19 cellular contexts compared by ENCODE assay signal in the genomic region with DNA sequence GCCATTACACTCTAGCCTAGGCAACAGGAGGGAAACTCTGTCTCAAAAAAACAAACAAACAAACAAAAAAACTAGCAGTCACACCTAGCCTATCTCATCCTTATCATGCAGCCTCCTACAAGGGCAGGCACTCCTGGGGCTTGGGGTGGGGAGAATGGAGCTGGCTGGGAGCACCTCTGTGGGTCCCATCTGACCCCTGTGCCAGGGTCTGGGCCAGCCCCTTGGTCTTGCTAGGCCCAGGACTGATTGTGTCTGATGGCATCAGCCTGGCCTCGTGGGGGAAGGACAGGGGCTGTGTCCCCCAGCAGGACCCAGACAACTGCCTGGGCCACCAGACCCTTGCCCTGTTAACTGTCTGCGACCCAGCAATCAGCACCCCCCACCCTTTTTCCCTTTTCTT. TPM values are rescaled to one million over a fixed set of nuclear protein-coding genes. Genes with fewer than 3 reads are reported as not detected.
A peak's percentile ranks its signal among the peaks of the same experiment; 100 is the strongest.
DNase-seq lines count a peak whose midpoint lies in the region; ATAC-seq and TF ChIP-seq lines count a peak whose summit lies in the region.
"Had no signal": no experiment of that assay in that cellular context is flagged by ENCODE, and none has a peak within 500 bp of the region (broad histone marks: within the 10 kb centered on the region; RNA-seq: fewer than 3 reads in every experiment).

No MANE protein-coding gene starts in this region.

- H3K27me3 Mint-ChIP-seq in brain (peaks cover 6% of the 10 kb centered on the region), mesothelial cell of epicardium (ENCODE audit: low read depth) (no peaks in the 10 kb centered on the region), type B pancreatic cell (no peaks in the 10 kb centered on the region)
- no peaks in the 10 kb centered on the region for H3K27me3 Mint-ChIP-seq in stimulated activated memory B cell treated with anti-CD40 and anti-IgM and Interleukin-4, amounts not matched to agents 10 μg/mL and 1 μg/mL and 100 μg/mL, for 72 hours

- ATAC-seq in stimulated activated memory B cell treated with anti-CD40 and anti-IgM and Interleukin-4, amounts not matched to agents 10 μg/mL and 1 μg/mL and 100 μg/mL, for 72 hours = no peak

- H3K79me2 ChIP-seq in Karpas-422 (ENCODE audit: low read length) = peaks cover 78% of the 10 kb centered on the region

- no peak for DNase-seq in Karpas-422
- no peak for DNase-seq in mesothelial cell of epicardium (ENCODE audit: low spot score in 2 of 2, unreplicated experiment in 2 of 2)
- no peak for DNase-seq in type B pancreatic cell (ENCODE audit: extremely low spot score, unreplicated experiment)
- no peak for DNase-seq in COLO829 (ENCODE audit: low spot score)
- DNase-seq in midbrain (lab: John Stamatoyannopoulos, UW) = no peak
- DNase-seq: ACHN, DMS53, GF-D8, HFFc6, MG63, NCI-H1694 treated with DMSO at 0.1 percent for 48 hours, NCI-H2081 treated with DMSO at 0.1 percent for 48 hours, NCI-H2171 treated with DMSO at 0.1 percent for 48 hours, NCI-H446, NCI-H526, Right ventricle myocardium superior had no signal

- no peaks in the 10 kb centered on the region for H3K36me3 Mint-ChIP-seq in brain
- H3K36me3 Mint-ChIP-seq in mesothelial cell of epicardium = no peaks in the 10 kb centered on the region
- H3K36me3 Mint-ChIP-seq in type B pancreatic cell = no peaks in the 10 kb centered on the region
- H3K36me3 Mint-ChIP-seq in stimulated activated memory B cell treated with anti-CD40 and anti-IgM and Interleukin-4, amounts not matched to agents 10 μg/mL and 1 μg/mL and 100 μg/mL, for 72 hours = no peaks in the 10 kb centered on the region

- no peaks in the 10 kb centered on the region for H3K9me2 ChIP-seq in Karpas-422 (replicated peaks; ENCODE audit: insufficient read depth, low read length)

- TF ChIP-seq CTCF in brain (conservative IDR thresholded peaks at IDR 0.05) (no peak), mesothelial cell of epicardium (IDR thresholded peaks at IDR 0.05; ENCODE audit: unreplicated experiment) (no peak), type B pancreatic cell (conservative IDR thresholded peaks at IDR 0.05) (no peak)

- 0 out of 2 replicates have a peak overlapping the region, but pooled peaks have one; percentile 1 for H3K9ac ChIP-seq in Karpas-422 (ENCODE audit: low read length)

- no peak overlapping the region for H3K4me3 ChIP-seq in Karpas-422 (ENCODE audit: low read length)
- H3K4me3 ChIP-seq: MG63 had no signal

- no peak overlapping the region for H3K4me2 ChIP-seq in Karpas-422 (ENCODE audit: low read depth, low read length, poor library complexity, severe bottlenecking)

- no peak overlapping the region for H2AFZ ChIP-seq in Karpas-422 (ENCODE audit: low read length)

- H3K27ac Mint-ChIP-seq in brain (peak overlapping the region in 3 of 5 experiments; percentile 31 to 96 (median 52)), mesothelial cell of epicardium (peak overlapping the region; percentile 36), type B pancreatic cell (peak overlapping the region; percentile 52)
- H3K27ac Mint-ChIP-seq in stimulated activated memory B cell treated with anti-CD40 and anti-IgM and Interleukin-4, amounts not matched to agents 10 μg/mL and 1 μg/mL and 100 μg/mL, for 72 hours = no peak overlapping the region
- H3K27ac Mint-ChIP-seq: HFFc6 had no signal

- H3K4me1 Mint-ChIP-seq in brain (peaks cover 84% of the 10 kb centered on the region), mesothelial cell of epicardium (peaks cover 52% of the 10 kb centered on the region), type B pancreatic cell (ENCODE audit: unreplicated experiment) (peaks cover 63% of the 10 kb centered on the region)
- peaks cover 49% of the 10 kb centered on the region for H3K4me1 Mint-ChIP-seq in stimulated activated memory B cell treated with anti-CD40 and anti-IgM and Interleukin-4, amounts not matched to agents 10 μg/mL and 1 μg/mL and 100 μg/mL, for 72 hours

- no peaks in the 10 kb centered on the region for H3K36me3 ChIP-seq in Karpas-422 (ENCODE audit: insufficient read depth, low read length)
- H3K36me3 ChIP-seq: MG63 had no signal

- H3K27ac ChIP-seq in Karpas-422 (ENCODE audit: low read length) = peak overlapping the region; percentile 100

- H3K9me3 ChIP-seq in Karpas-422 (ENCODE audit: low read length) = no peaks in the 10 kb centered on the region
- H3K9me3 ChIP-seq: MG63 had no signal

- no peaks in the 10 kb centered on the region for H3K9me3 Mint-ChIP-seq in brain
- no peaks in the 10 kb centered on the region for H3K9me3 Mint-ChIP-seq in mesothelial cell of epicardium
- no peaks in the 10 kb centered on the region for H3K9me3 Mint-ChIP-seq in type B pancreatic cell
- no peaks in the 10 kb centered on the region for H3K9me3 Mint-ChIP-seq in stimulated activated memory B cell treated with anti-CD40 and anti-IgM and Interleukin-4, amounts not matched to agents 10 μg/mL and 1 μg/mL and 100 μg/mL, for 72 hours
- H3K9me3 Mint-ChIP-seq: HFFc6 had no signal

- no peaks in the 10 kb centered on the region; the same call in 1 of the 2 replicates for H4K20me1 ChIP-seq in Karpas-422 (ENCODE audit: insufficient read depth, low read depth, low read length)

- H3K27me3 ChIP-seq in Karpas-422 (ENCODE audit: low read length) = no peaks in the 10 kb centered on the region
- H3K27me3 ChIP-seq: MG63 had no signal

- H3K4me3 Mint-ChIP-seq in brain = no peak overlapping the region
- no peak overlapping the region for H3K4me3 Mint-ChIP-seq in mesothelial cell of epicardium
- H3K4me3 Mint-ChIP-seq in type B pancreatic cell = peak overlapping the region; percentile 36
- H3K4me3 Mint-ChIP-seq in stimulated activated memory B cell treated with anti-CD40 and anti-IgM and Interleukin-4, amounts not matched to agents 10 μg/mL and 1 μg/mL and 100 μg/mL, for 72 hours = no peak overlapping the region
- H3K4me3 Mint-ChIP-seq: CD14-positive monocyte, HFFc6 had no signal

- peaks cover 69% of the 10 kb centered on the region for H3K4me1 ChIP-seq in Karpas-422 (ENCODE audit: low read length)

RNA-seq across cellular contexts. Expression of a gene that starts 49.8 kb away (rescaled TPM):
- 52.0 and 103 TPM in 2 replicates for total RNA-seq in Karpas-422 (2014; rRNA removed; shearing (Covaris generic); ENCODE audit: low replicate concordance)
- polyA plus RNA-seq in brain (ENCODE audit: insufficient read depth, low read depth, low replicate concordance) = 39.4 TPM
- 179 to 187 TPM (median 181 TPM) in 3 replicates for total RNA-seq in mesothelial cell of epicardium
- 81.2 and 97.0 TPM in 2 replicates for total RNA-seq in type B pancreatic cell (ENCODE audit: low replicate concordance)
